In the genomic region with DNA sequence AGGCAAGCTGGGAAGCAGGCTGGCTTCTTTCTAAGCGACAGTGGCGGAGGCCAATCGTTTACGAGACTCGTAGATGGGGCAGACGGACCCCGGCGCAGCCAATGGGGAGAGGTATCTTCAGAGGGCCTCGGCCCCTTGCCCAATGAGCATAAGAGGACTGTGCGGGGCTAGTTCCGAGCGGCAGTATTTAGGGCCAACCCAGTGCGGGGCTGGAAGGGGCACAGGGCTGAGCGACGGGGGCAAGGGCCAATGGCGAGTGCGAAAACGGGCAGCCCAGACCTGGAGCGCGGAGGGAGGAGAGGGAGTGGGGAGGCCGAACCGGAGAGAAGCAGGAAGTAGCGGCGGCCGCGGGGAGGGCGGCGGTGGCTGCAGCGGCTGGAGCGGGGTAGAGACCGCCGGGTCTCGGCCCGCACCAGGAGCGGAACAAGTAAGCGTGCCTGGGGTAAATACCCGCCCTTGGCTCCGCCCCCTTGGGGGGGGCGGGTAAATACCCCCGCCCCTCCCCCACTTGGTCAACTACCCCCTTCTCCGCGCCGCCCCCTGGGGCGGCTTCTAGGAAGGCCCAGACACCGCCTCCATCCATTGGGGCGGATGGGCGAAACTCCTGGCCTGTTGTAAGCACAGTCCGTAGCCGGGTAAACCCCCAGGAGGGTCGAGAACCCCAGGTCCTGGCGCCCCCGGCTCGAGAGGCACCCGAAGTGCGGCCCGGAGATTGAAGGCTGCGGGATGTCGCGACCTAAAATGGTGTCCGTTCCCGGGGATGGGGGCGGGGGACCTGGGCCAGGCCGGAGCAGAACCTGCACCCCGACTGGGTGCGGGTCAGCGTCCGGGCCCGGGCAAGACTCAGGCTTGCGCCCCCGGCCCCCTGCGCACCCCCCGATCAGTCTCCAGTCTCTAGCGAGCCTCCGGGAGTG, we compare ENCODE assay signal across 8 cellular contexts. TPM values are rescaled to one million over a fixed set of nuclear protein-coding genes. Genes with fewer than 3 reads are reported as not detected.
DNase-seq lines count a peak whose midpoint lies in the region; ATAC-seq and TF ChIP-seq lines count a peak whose summit lies in the region.

Gene ZNF687, plus strand, starts transcription at position 331 of the 914 bp plus-strand sequence. CDS start 3,993 bp downstream, outside the sequence.

- H3K27ac Mint-ChIP-seq in central memory CD8-positive, alpha-beta T cell (ENCODE audit: low read depth): peak within 1 kb of the TSS; percentile 91

- peak; percentile 100 for DNase-seq in AG09319 (ENCODE audit: extremely low read depth, low read depth)
- DNase-seq in NCI-H446 (lab: John Stamatoyannopoulos, UW): peak; percentile 99 to 100
- DNase-seq in activated CD4-positive, CD25-positive, alpha-beta regulatory T cell treated with anti-CD3 and anti-CD28 coated beads, Interleukin-2, amount 50 U/mL, for 16 hours (ENCODE audit: low read depth, low spot score): peak; percentile 97
- peak; percentile 92 to 98 for DNase-seq in central memory CD8-positive, alpha-beta T cell (ENCODE audit: low spot score in 2 of 2)
- peak; percentile 100 for DNase-seq in inferior parietal cortex (ENCODE audit: extremely low spot score)
- DNase-seq in spleen: peak; percentile 100

- no peak for TF ChIP-seq CTCF in AG09319 (IDR thresholded peaks at IDR 0.05; ENCODE audit: low read depth, low read length)
- TF ChIP-seq CTCF in spleen (IDR thresholded peaks at IDR 0.05 in 8 of 11, conservative IDR thresholded peaks at IDR 0.05 in 3 of 11): peak in 3 of 11 experiments; percentile 13 to 21 (median 18)

- H3K4me3 ChIP-seq in spleen: peak within 1 kb of the TSS; percentile 80 to 98 (median 90)

- peaks cover 28% of the 10 kb centered on the region for H3K36me3 Mint-ChIP-seq in central memory CD8-positive, alpha-beta T cell (ENCODE audit: insufficient read depth)

- H3K9me3 ChIP-seq in spleen: no peaks in the 10 kb centered on the region

- peaks cover 38% of the 10 kb centered on the region for H3K4me1 Mint-ChIP-seq in central memory CD8-positive, alpha-beta T cell

- H3K36me3 ChIP-seq in spleen: peaks cover 0 to 27% (median 20%) of the 10 kb centered on the region in 6 donors

- no peaks in the 10 kb centered on the region for H3K27me3 ChIP-seq in spleen (replicated peaks in 1 of 7)

- no peaks in the 10 kb centered on the region for H3K9me3 Mint-ChIP-seq in central memory CD8-positive, alpha-beta T cell

- H3K27me3 Mint-ChIP-seq in central memory CD8-positive, alpha-beta T cell: no peaks in the 10 kb centered on the region

- WGBS in spleen, 5 donors: 0 to 1% (median 1%) methylated on average over 32 to 74 of the region's 74 CpGs

- TF ChIP-seq POLR2A in spleen (IDR thresholded peaks at IDR 0.05): peak; percentile 29 to 85 (median 49)

- peak within 1 kb of the TSS; percentile 95 to 99 (median 98) for H3K27ac ChIP-seq in spleen

- H3K4me1 ChIP-seq in spleen: peaks cover 13 to 69% (median 41%) of the 10 kb centered on the region in 6 donors

- H3K4me3 Mint-ChIP-seq in central memory CD8-positive, alpha-beta T cell: peak within 1 kb of the TSS; percentile 91

- intact Hi-C loops in spleen (cut with DNase I; ENCODE audit: low total_unique reads): loop anchor here (10.0 kb wide), 1 partner anchor 63 kb away; the partner anchor contains the start of gene RFX5

- ATAC-seq in GM19025 (IDR thresholded peaks at IDR 0.05; ENCODE audit: low read depth, unreplicated experiment) (peak; percentile 90), HG03342 (IDR thresholded peaks at IDR 0.05; ENCODE audit: unreplicated experiment) (peak; percentile 81)
- ATAC-seq in central memory CD8-positive, alpha-beta T cell (replicated peaks; ENCODE audit: extremely low read depth, poor library complexity, severe bottlenecking): peak; percentile 93

RNA-seq across cellular contexts. Expression of gene ZNF687, which starts in this region (rescaled TPM):
- total RNA-seq in spleen: 10 to 100 TPM; 27.3 to 46.6 (median 33.4) TPM
- polyA plus RNA-seq in spleen: 10 to 100 TPM in 1 of 3 donors, 1 to 10 TPM in 2; 9.1 to 17.7 (median 9.8) TPM

Comparison
In these comparisons a context has a peak if more than half of its experiments do, and no peak if none do; other contexts are left out.
1. Peak in every context shown above with its lines: DNase-seq, ATAC-seq, H3K4me3 ChIP-seq and H3K27ac ChIP-seq.